12 cellular contexts compared by ENCODE assay signal in genomic region chr4:159003420-159004253, GRCh38.
DNase-seq lines count a peak whose midpoint lies in the region; ATAC-seq, FAIRE-seq and TF ChIP-seq lines count a peak whose summit lies in the region.
"Had no signal": no experiment of that assay in that cellular context is flagged by ENCODE, and none has a peak within 500 bp of the region (broad histone marks: within the 10 kb centered on the region; RNA-seq: fewer than 3 reads in every experiment).

No MANE protein-coding gene starts in this region.

- H3K4me1 ChIP-seq in ACC112 (ENCODE audit: control insufficient read depth, insufficient read depth, low read length, unreplicated experiment) (peaks cover 23% of the 10 kb centered on the region), IMR-90 (ENCODE audit: control insufficient read depth, insufficient read depth, low read length) (peaks cover 6% of the 10 kb centered on the region; the same call in 1 of the 2 replicates), SK-N-SH (ENCODE audit: control insufficient read depth in 1 of 2, insufficient read depth in 2 of 2, low read depth in 1 of 2, low read length in 1 of 2) (peaks cover 0 to 22% of the 10 kb centered on the region in 2 experiments; a peak in 1 of 4 replicates), keratinocyte (ENCODE audit: control insufficient read depth, extremely low read depth, insufficient read depth, low read length) (peaks cover 19% of the 10 kb centered on the region)
- H3K4me1 ChIP-seq: uterus had no signal

- H3K9me1 ChIP-seq in IMR-90 (ENCODE audit: insufficient read depth, low read length) (no peaks in the 10 kb centered on the region; the same call in 1 of the 2 replicates), keratinocyte (ENCODE audit: control insufficient read depth, extremely low read depth, insufficient read depth, low read length) (no peaks in the 10 kb centered on the region)

- POLR2A ChIA-PET in IMR-90 (lab: Charles Lee; ENCODE audit: unreplicated experiment) = no interaction called here
- POLR2A ChIA-PET in SK-N-SH (lab: Yijun Ruan, JAX) = no interaction called here

- H3K4me3 ChIP-seq in ACC112 (ENCODE audit: low read depth, low read length) = peak overlapping the region; percentile 25; the same call in 1 of the 2 replicates
- no peak overlapping the region for H3K4me3 ChIP-seq in IMR-90 (ENCODE audit: insufficient read depth, low read depth, low read length)
- no peak overlapping the region for H3K4me3 ChIP-seq in SK-N-SH (ENCODE audit: low read depth in 2 of 2, low read length in 1 of 2)
- no peak overlapping the region for H3K4me3 ChIP-seq in keratinocyte (ENCODE audit: control insufficient read depth in 2 of 3, extremely low read depth in 1 of 3, insufficient read depth in 2 of 3, low read depth in 1 of 3, low read length in 3 of 3)
- H3K4me3 ChIP-seq in lower leg skin (ENCODE audit: low read depth, poor library complexity, severe bottlenecking) = no peak overlapping the region
- H3K4me3 ChIP-seq: BLaER1 treated with 17β-estradiol and CSF1 and Interleukin-3, amounts not matched to agents 10 nM and 100 nM; uterus had no signal

- TF ChIP-seq POLR2A in IMR-90 (IDR thresholded peaks at IDR 0.05; ENCODE audit: low read depth, low read length) (no peak), lower leg skin (IDR thresholded peaks at IDR 0.05) (no peak)

- peak overlapping the region in 1 of 2 experiments; percentile 35; a peak in 2 of 4 replicates for H4K8ac ChIP-seq in IMR-90 (ENCODE audit: low read depth in 2 of 2, low read length in 2 of 2)

- CTCF ChIA-PET in IMR-90 (lab: Yijun Ruan, JAX) (no interaction called here), SK-N-SH (lab: Yijun Ruan, JAX) (interaction anchor here (1.6 kb wide), 1 partner anchor 12 kb away, joined by 5 read pairs; no protein-coding TSS in a partner anchor)

- H2AK9ac ChIP-seq in IMR-90 (replicated peaks; ENCODE audit: low read depth, low read length, poor library complexity) = no peak overlapping the region

- H3K9ac ChIP-seq in IMR-90 (ENCODE audit: low read depth, low read length) (no peak overlapping the region), SK-N-SH (no peak overlapping the region; the same call in 1 of the 2 replicates), keratinocyte (ENCODE audit: control insufficient read depth, extremely low read depth, insufficient read depth, low read length) (no peak overlapping the region)
- H3K9ac ChIP-seq: BLaER1 treated with 17β-estradiol and CSF1 and Interleukin-3, amounts not matched to agents 10 nM and 100 nM had no signal

- H3K9me3 ChIP-seq in IMR-90 (ENCODE audit: control insufficient read depth, insufficient read depth, low read length) (no peaks in the 10 kb centered on the region), SK-N-SH (no peaks in the 10 kb centered on the region), keratinocyte (ENCODE audit: control insufficient read depth, low read depth, low read length) (no peaks in the 10 kb centered on the region)
- H3K9me3 ChIP-seq: uterus had no signal

- no TSS peak for BruUV-seq in IMR-90 (replicated peaks; lab: Mats Ljungman, UMichigan)

- H3K14ac ChIP-seq in IMR-90 (replicated peaks; ENCODE audit: low read depth, low read length) = no peak overlapping the region

- WGBS in IMR-90 (ENCODE audit: extremely low coverage in 2 of 2, insufficient read length in 1 of 2), 2 experiments = 60% methylated on average over 2 of the region's 7 CpGs; no CpG with 5 or more reads in 1 of the 2 experiments
- WGBS in SK-N-SH (ENCODE audit: low lambda C conversion rate) = 74% methylated on average over 7 of the region's 7 CpGs
- 55 to 58% methylated on average over 7 of the region's 7 CpGs for WGBS in lower leg skin, 2 donors

- H3K9me2 ChIP-seq in SK-N-SH = no peaks in the 10 kb centered on the region

- DNase-seq in IMR-90 = peak; percentile 44
- DNase-seq in SK-N-SH = no peak
- no peak for DNase-seq in keratinocyte (ENCODE audit: low read depth, low spot score)
- DNase-seq in lower leg skin (ENCODE audit: low spot score in 2 of 2) = no peak
- no peak for DNase-seq in activated T-cell treated with anti-CD3 and anti-CD28 coated beads, Interleukin-2, amount 50 U/mL, for 48 hours
- DNase-seq: activated CD8-positive, alpha-beta memory T cell treated with anti-CD3 and anti-CD28 coated beads, Interleukin-2, amount 50 U/mL, for 4 hours; NCI-H524 treated with DMSO at 0.1 percent for 48 hours; uterus had no signal

- H3K79me2 ChIP-seq in ACC112 (ENCODE audit: control insufficient read depth, insufficient read depth, low read length, unreplicated experiment) = no peaks in the 10 kb centered on the region
- H3K79me2 ChIP-seq in SK-N-SH (ENCODE audit: insufficient read depth) = no peaks in the 10 kb centered on the region
- H3K79me2 ChIP-seq in keratinocyte (ENCODE audit: control insufficient read depth, insufficient read depth, low read length) = no peaks in the 10 kb centered on the region

- H3K56ac ChIP-seq in IMR-90 (ENCODE audit: extremely low read depth, insufficient read depth, low read length) = no peak overlapping the region

- H2AK5ac ChIP-seq in IMR-90 (ENCODE audit: low read depth, low read length) = no peak overlapping the region

- no peak overlapping the region for H4K91ac ChIP-seq in IMR-90 (ENCODE audit: insufficient read depth, low read depth, low read length)

- no peak overlapping the region; the same call in 2 of the 3 replicates for H2BK15ac ChIP-seq in IMR-90 (ENCODE audit: low read depth, low read length)

- no peaks in the 10 kb centered on the region for H3F3A ChIP-seq in SK-N-SH (replicated peaks; ENCODE audit: insufficient read depth)

- H4K20me1 ChIP-seq in IMR-90 (ENCODE audit: insufficient read depth, low read length) (no peaks in the 10 kb centered on the region), SK-N-SH (ENCODE audit: insufficient read depth) (no peaks in the 10 kb centered on the region), keratinocyte (ENCODE audit: control insufficient read depth, extremely low read depth, insufficient read depth, low read length) (no peaks in the 10 kb centered on the region)
- H4K20me1 ChIP-seq: BLaER1 treated with 17β-estradiol and CSF1 and Interleukin-3, amounts not matched to agents 10 nM and 100 nM had no signal

- peak overlapping the region; percentile 26; the same call in 1 of the 2 replicates for H2BK120ac ChIP-seq in IMR-90 (ENCODE audit: low read depth, low read length)

- ATAC-seq in IMR-90 (ENCODE audit: low read depth) (peak; percentile 64), HG03095 (IDR thresholded peaks at IDR 0.05; ENCODE audit: unreplicated experiment) (no peak), GM18498 (IDR thresholded peaks at IDR 0.05; ENCODE audit: unreplicated experiment) (no peak)

- peak overlapping the region; percentile 38 for H2BK5ac ChIP-seq in IMR-90 (ENCODE audit: low read depth, low read length, poor library complexity, severe bottlenecking)

- peak overlapping the region; percentile 27; the same call in 1 of the 2 replicates for H2BK20ac ChIP-seq in IMR-90 (ENCODE audit: low read depth, low read length)

- peak overlapping the region; percentile 82; the same call in 1 of the 2 replicates for H3K4me2 ChIP-seq in IMR-90 (ENCODE audit: low read depth, low read length)
- peak overlapping the region; percentile 7; the same call in 1 of the 2 replicates for H3K4me2 ChIP-seq in SK-N-SH
- peak overlapping the region; percentile 42 for H3K4me2 ChIP-seq in keratinocyte (ENCODE audit: control insufficient read depth, extremely low read depth, insufficient read depth, low read depth, low read length)
- H3K4me2 ChIP-seq: BLaER1 treated with 17β-estradiol and CSF1 and Interleukin-3, amounts not matched to agents 10 nM and 100 nM had no signal

- intact Hi-C loops in IMR-90 (cut with micrococcal nuclease) (no loop called here), lower leg skin (cut with DNase I; ENCODE audit: low total_unique reads) (no loop called here)

- dilution Hi-C loops in IMR-90 (cut with HindIII; ENCODE audit: low sequenced_read_pairs, unreplicated experiment) = no loop called here
- dilution Hi-C loops in keratinocyte (cut with MboI; ENCODE audit: extremely low pct_ligation_motif_present, low sequenced_read_pairs) = no loop called here

- no peak for TF ChIP-seq EP300 in SK-N-SH (IDR thresholded peaks at IDR 0.05; ENCODE audit: borderline replicate concordance in 1 of 2, low read depth in 1 of 2, low read length in 1 of 2)

- peak overlapping the region; percentile 18; the same call in 1 of the 2 replicates for H3K4ac ChIP-seq in IMR-90 (ENCODE audit: low read depth, low read length)

- TF ChIP-seq CTCF in IMR-90 (conservative IDR thresholded peaks at IDR 0.05; ENCODE audit: low read depth, low read length) = no peak
- TF ChIP-seq CTCF in SK-N-SH (IDR thresholded peaks at IDR 0.05) = no peak
- TF ChIP-seq CTCF in keratinocyte (optimal IDR thresholded peaks at IDR 0.05 in 1 of 3, IDR thresholded peaks at IDR 0.05 in 1 of 3, conservative IDR thresholded peaks at IDR 0.05 in 1 of 3; ENCODE audit: extremely low read depth in 1 of 3, insufficient read depth in 2 of 3, low read length in 3 of 3) = no peak
- TF ChIP-seq CTCF in lower leg skin (IDR thresholded peaks at IDR 0.05) = no peak

- no peaks in the 10 kb centered on the region for H3K79me1 ChIP-seq in IMR-90 (ENCODE audit: low read depth in 1 of 2, low read length in 2 of 2)

- no peak overlapping the region for H3K23ac ChIP-seq in IMR-90 (ENCODE audit: low read depth, low read length)

- TF ChIP-seq RAD21 in IMR-90 (IDR thresholded peaks at IDR 0.05; ENCODE audit: low read length) (no peak), SK-N-SH (IDR thresholded peaks at IDR 0.05; ENCODE audit: low read length) (no peak)

- H4K5ac ChIP-seq in IMR-90 (ENCODE audit: low read depth, low read length) = peak overlapping the region; percentile 38; the same call in 1 of the 2 replicates

- in situ Hi-C loops in IMR-90 (cut with MboI; ENCODE audit: low sequenced_read_pairs) = no loop called here

- H3K18ac ChIP-seq in IMR-90 (ENCODE audit: low read depth, low read length) = peak overlapping the region; percentile 87; the same call in 1 of the 2 replicates

- peak overlapping the region; percentile 3 for H2AFZ ChIP-seq in ACC112 (ENCODE audit: low read length, unreplicated experiment)
- no peak overlapping the region for H2AFZ ChIP-seq in IMR-90 (replicated peaks; ENCODE audit: low read length, poor library complexity)
- H2AFZ ChIP-seq in SK-N-SH (ENCODE audit: low read depth) = peak overlapping the region; percentile 61
- H2AFZ ChIP-seq in keratinocyte (ENCODE audit: control insufficient read depth, low read length) = peak overlapping the region; percentile 76

- H3K27me3 ChIP-seq in ACC112 (ENCODE audit: insufficient read depth, low read length) = no peaks in the 10 kb centered on the region
- H3K27me3 ChIP-seq in IMR-90 (ENCODE audit: control insufficient read depth, insufficient read depth, low read length) = no peaks in the 10 kb centered on the region
- H3K27me3 ChIP-seq in SK-N-SH (ENCODE audit: insufficient read depth) = no peaks in the 10 kb centered on the region
- no peaks in the 10 kb centered on the region for H3K27me3 ChIP-seq in keratinocyte (ENCODE audit: control insufficient read depth, extremely low read depth, insufficient read depth, low read length)
- H3K27me3 ChIP-seq: BLaER1 treated with 17β-estradiol and CSF1 and Interleukin-3, amounts not matched to agents 10 nM and 100 nM; uterus had no signal

- peak overlapping the region; percentile 77 for H3K27ac ChIP-seq in ACC112 (ENCODE audit: low read depth, low read length)
- H3K27ac ChIP-seq in IMR-90 (ENCODE audit: insufficient read depth, low read length) = no peak overlapping the region
- H3K27ac ChIP-seq in SK-N-SH (ENCODE audit: low read depth in 2 of 2, low read length in 1 of 2) = peak overlapping the region in 1 of 2 experiments; percentile 39; a peak in 2 of 4 replicates
- H3K27ac ChIP-seq in keratinocyte (ENCODE audit: control insufficient read depth, insufficient read depth, low read length) = no peak overlapping the region
- H3K27ac ChIP-seq: BLaER1 treated with 17β-estradiol and CSF1 and Interleukin-3, amounts not matched to agents 10 nM and 100 nM; uterus had no signal

- FAIRE-seq in keratinocyte (lab: Jason Lieb, UNC) = peak; percentile 73

- H3K36me3 ChIP-seq in ACC112 (ENCODE audit: insufficient read depth, low read length) = no peaks in the 10 kb centered on the region
- H3K36me3 ChIP-seq in IMR-90 (ENCODE audit: control insufficient read depth, insufficient read depth, low read length) = no peaks in the 10 kb centered on the region
- no peaks in the 10 kb centered on the region for H3K36me3 ChIP-seq in SK-N-SH (replicated peaks in 1 of 2; ENCODE audit: control insufficient read depth in 1 of 2, insufficient read depth in 2 of 2, low read length in 1 of 2)
- no peaks in the 10 kb centered on the region for H3K36me3 ChIP-seq in keratinocyte (ENCODE audit: control insufficient read depth in 2 of 2, extremely low read depth in 1 of 2, insufficient read depth in 2 of 2, low read length in 2 of 2)
- H3K36me3 ChIP-seq: BLaER1 treated with 17β-estradiol and CSF1 and Interleukin-3, amounts not matched to agents 10 nM and 100 nM; uterus had no signal

Comparison
In these comparisons a context has a peak if more than half of its experiments do, and no peak if none do; other contexts are left out.
1. H3K4me2 ChIP-seq: peak in every context shown above with its lines; median percentile 82 in IMR-90; 42 in keratinocyte; 7 in SK-N-SH.